1 cellular context compared by ENCODE assay signal in the genomic region with DNA sequence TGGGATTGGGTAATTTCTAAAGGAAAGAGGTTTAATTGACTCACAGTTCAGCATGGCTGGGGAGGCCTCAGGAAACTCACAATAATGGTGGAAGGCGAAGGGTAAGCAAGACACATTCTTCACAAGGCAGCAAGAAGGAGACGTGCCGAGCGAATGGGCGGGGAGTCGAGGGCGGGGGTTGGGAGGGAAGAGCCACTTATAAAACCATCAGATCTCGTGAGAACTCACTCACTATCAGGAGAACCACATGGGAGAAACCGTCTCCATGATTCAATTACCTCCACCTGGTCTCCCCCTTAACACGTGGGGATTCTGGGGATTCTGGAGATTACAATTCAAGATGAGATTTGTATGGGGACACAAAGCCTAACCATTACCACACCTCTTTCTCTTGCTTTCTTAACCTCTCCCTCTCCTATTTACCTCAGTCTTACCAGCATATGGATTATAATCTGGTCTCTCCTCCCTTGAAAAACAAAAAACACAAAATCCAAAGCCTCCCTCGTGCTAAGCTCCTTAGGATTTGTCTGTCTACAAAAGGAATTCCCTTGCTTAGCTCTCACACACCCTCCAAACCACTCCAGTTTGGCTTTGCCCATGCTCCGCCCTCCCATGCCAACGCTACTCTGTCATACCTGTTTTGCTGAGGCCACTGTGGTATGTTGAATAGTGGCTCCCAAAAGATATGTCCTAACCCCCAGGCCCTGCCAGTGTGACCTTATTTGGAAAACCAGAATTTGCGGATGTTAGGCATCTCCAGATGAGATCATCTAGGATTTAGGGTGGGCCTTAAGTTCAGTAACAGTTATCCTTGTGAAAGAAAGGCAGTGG.
TF ChIP-seq lines count a peak whose summit lies in the region.

No MANE protein-coding gene starts in this region.

TF ChIP-seq in IMR-90, 13 proteins besides CTCF, POLR2A, EP300 and RAD21:
- TF ChIP-seq FOS (IDR thresholded peaks at IDR 0.05; ENCODE audit: low read depth, low read length): no peak
- TF ChIP-seq NFE2L2 (IDR thresholded peaks at IDR 0.05; ENCODE audit: low read depth, low read length): no peak
- TF ChIP-seq ELK1 (IDR thresholded peaks at IDR 0.05; ENCODE audit: borderline replicate concordance, low read depth, low read length): no peak
- TF ChIP-seq CHD1 (IDR thresholded peaks at IDR 0.05; ENCODE audit: low read depth, low read length): no peak
- TF ChIP-seq MAFK (IDR thresholded peaks at IDR 0.05; ENCODE audit: low read depth, low read length): no peak
- TF ChIP-seq RFX5 (IDR thresholded peaks at IDR 0.05; ENCODE audit: low read depth, low read length): no peak
- TF ChIP-seq USF2 (IDR thresholded peaks at IDR 0.05; ENCODE audit: low read depth, low read length): no peak
- no peak for TF ChIP-seq CEBPB (IDR thresholded peaks at IDR 0.05; ENCODE audit: low read depth, low read length)
- no peak for TF ChIP-seq RCOR1 (IDR thresholded peaks at IDR 0.05; ENCODE audit: insufficient replicate concordance, low read length)
- TF ChIP-seq BHLHE40 (IDR thresholded peaks at IDR 0.05; ENCODE audit: low read depth, low read length): no peak
- TF ChIP-seq MXI1 (IDR thresholded peaks at IDR 0.05; ENCODE audit: borderline replicate concordance, low read depth, low read length): no peak
- TF ChIP-seq MAZ (IDR thresholded peaks at IDR 0.05; ENCODE audit: borderline replicate concordance, low read depth, low read length): no peak
- TF ChIP-seq SMC3 (IDR thresholded peaks at IDR 0.05; ENCODE audit: low read depth, low read length): no peak
TF ChIP-seq in IMR-90: peak in this region for 0.
